Comparison of ENCODE assay signal across 2 cellular contexts in the genomic region with DNA sequence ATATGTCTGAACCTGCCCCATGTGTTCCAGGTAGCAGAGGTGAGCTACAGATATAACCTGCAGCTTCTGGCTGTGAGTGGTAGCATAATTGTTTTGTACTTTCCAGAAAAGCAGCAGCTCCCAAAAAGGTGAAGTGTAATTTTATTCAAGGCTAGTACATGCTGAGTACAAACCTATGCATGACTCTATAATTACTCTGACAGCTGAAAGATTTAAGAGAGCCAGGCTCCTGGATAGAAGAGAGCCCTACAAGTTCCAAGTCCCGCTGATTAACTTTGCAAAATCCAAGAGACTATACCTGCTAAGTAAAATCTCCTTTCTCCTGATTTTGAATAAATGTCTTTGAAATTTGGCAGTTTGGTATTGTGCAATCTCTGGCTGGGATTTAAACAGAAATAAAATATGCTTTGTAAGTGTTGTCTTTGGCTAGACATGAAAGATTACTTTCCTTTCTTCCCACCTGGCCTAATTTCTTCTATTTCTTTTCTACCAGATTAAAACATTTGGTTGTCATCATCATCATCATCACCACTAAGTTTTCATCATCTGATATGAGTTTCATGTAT.
TF ChIP-seq lines count a peak whose summit lies in the region.

No MANE protein-coding gene starts in this region.

TF ChIP-seq in Ishikawa, 13 proteins besides CTCF, POLR2A, EP300 and RAD21:
- peak; percentile 23; the same call in 1 of the 2 replicates for TF ChIP-seq CEBPB (IDR thresholded peaks at IDR 0.05)
- TF ChIP-seq FOXM1 (IDR thresholded peaks at IDR 0.05; ENCODE audit: borderline replicate concordance, low read depth) = no peak

TF ChIP-seq in H1, 55 proteins besides CTCF, POLR2A, EP300 and RAD21:
- peak; percentile 22; the same call in 1 of the 2 replicates for TF ChIP-seq CEBPB (IDR thresholded peaks at IDR 0.05; ENCODE audit: low read depth, low read length)
- TF ChIP-seq, protein P1, sequence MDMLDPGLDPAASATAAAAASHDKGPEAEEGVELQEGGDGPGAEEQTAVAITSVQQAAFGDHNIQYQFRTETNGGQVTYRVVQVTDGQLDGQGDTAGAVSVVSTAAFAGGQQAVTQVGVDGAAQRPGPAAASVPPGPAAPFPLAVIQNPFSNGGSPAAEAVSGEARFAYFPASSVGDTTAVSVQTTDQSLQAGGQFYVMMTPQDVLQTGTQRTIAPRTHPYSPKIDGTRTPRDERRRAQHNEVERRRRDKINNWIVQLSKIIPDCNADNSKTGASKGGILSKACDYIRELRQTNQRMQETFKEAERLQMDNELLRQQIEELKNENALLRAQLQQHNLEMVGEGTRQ (IDR thresholded peaks at IDR 0.05; ENCODE audit: low read length) = no peak
